Comparison of ENCODE assay signal across 10 cellular contexts in genomic region chr10:73857446-73857845, GRCh38. TPM values are rescaled to one million over a fixed set of nuclear protein-coding genes. Genes with fewer than 3 reads are reported as not detected.
DNase-seq lines count a peak whose midpoint lies in the region; ATAC-seq and TF ChIP-seq lines count a peak whose summit lies in the region.
"Had no signal": no experiment of that assay in that cellular context is flagged by ENCODE, and none has a peak within 500 bp of the region (broad histone marks: within the 10 kb centered on the region; RNA-seq: fewer than 3 reads in every experiment).

No MANE protein-coding gene starts in this region.

- peak; percentile 58 for DNase-seq in BJ (ENCODE audit: low read depth)
- peak; percentile 67 for DNase-seq in activated CD4-positive, alpha-beta memory T cell treated with anti-CD3 and anti-CD28 coated beads, Interleukin-2, amount 10 ng/mL, durations not matched to agents 7 days and 5 days
- no peak for DNase-seq in AML-193 (lab: John Stamatoyannopoulos, UW)
- no peak for DNase-seq in NCI-H748 (lab: John Stamatoyannopoulos, UW; ENCODE audit: unreplicated experiment)
- DNase-seq in gastrocnemius medialis: no peak
- DNase-seq: DMS53 had no signal

- H3K4me3 ChIP-seq in BJ (ENCODE audit: low read depth, low read length): no peak overlapping the region
- H3K4me3 ChIP-seq in gastroesophageal sphincter: no peak overlapping the region
- no peak overlapping the region for H3K4me3 ChIP-seq in gastrocnemius medialis

- H3K9me3 ChIP-seq in gastroesophageal sphincter: no peaks in the 10 kb centered on the region
- H3K9me3 ChIP-seq in gastrocnemius medialis: no peaks in the 10 kb centered on the region

- POLR2A ChIA-PET in BJ (lab: Charles Lee): no interaction called here
- POLR2A ChIA-PET in activated CD4-positive, alpha-beta memory T cell treated with anti-CD3 and anti-CD28 coated beads, Interleukin-2, amount 10 ng/mL, durations not matched to agents 7 days and 5 days (lab: Charles Lee): interaction anchor here (0.7 to 4.7 kb wide), 7 partner anchors 8 to 84 kb away, joined by 3 to 25 read pairs (median 3); no protein-coding TSS in a partner anchor

- peaks cover 3% of the 10 kb centered on the region for H3K36me3 ChIP-seq in BJ (ENCODE audit: control insufficient read depth, insufficient read depth, low read length)
- H3K36me3 ChIP-seq in gastroesophageal sphincter: peaks cover 0 to 58% of the 10 kb centered on the region in 2 donors
- peaks cover 0 to 5% of the 10 kb centered on the region in 2 donors for H3K36me3 ChIP-seq in gastrocnemius medialis

- H3K27me3 ChIP-seq in BJ (ENCODE audit: control insufficient read depth, insufficient read depth, low read length) (no peaks in the 10 kb centered on the region), gastroesophageal sphincter (no peaks in the 10 kb centered on the region), gastrocnemius medialis (no peaks in the 10 kb centered on the region)

- WGBS in gastroesophageal sphincter (ENCODE audit: low coverage in 1 of 2), 2 donors: 43 to 78% methylated on average over 6 to 9 of the region's 10 CpGs

- TF ChIP-seq POLR2A in gastroesophageal sphincter (IDR thresholded peaks at IDR 0.05): no peak
- no peak for TF ChIP-seq POLR2A in gastrocnemius medialis (IDR thresholded peaks at IDR 0.05)

- peak; percentile 49 for ATAC-seq in GM21825 (IDR thresholded peaks at IDR 0.05; ENCODE audit: unreplicated experiment)
- ATAC-seq in gastroesophageal sphincter: no peak
- no peak for ATAC-seq in GM21737 (IDR thresholded peaks at IDR 0.05; ENCODE audit: unreplicated experiment)
- no peak for ATAC-seq in gastrocnemius medialis

- H3K27ac ChIP-seq in gastroesophageal sphincter (peak overlapping the region; percentile 20 to 92 (median 88)), gastrocnemius medialis (peak overlapping the region in 1 of 4 donors; percentile 15)

- H3K9me3 Mint-ChIP-seq in activated CD4-positive, alpha-beta memory T cell treated with anti-CD3 and anti-CD28 coated beads, Interleukin-2, amount 10 ng/mL, durations not matched to agents 7 days and 5 days: no peaks in the 10 kb centered on the region
- H3K9me3 Mint-ChIP-seq: dendritic cell treated with granulocyte-macrophage colony-stimulating factor and Interleukin-4, amounts not matched to agents 40 ng/mL and 50 ng/mL, for 4 days had no signal

- peaks cover 66% of the 10 kb centered on the region for H3K36me3 Mint-ChIP-seq in activated CD4-positive, alpha-beta memory T cell treated with anti-CD3 and anti-CD28 coated beads, Interleukin-2, amount 10 ng/mL, durations not matched to agents 7 days and 5 days (ENCODE audit: low read depth)

- in situ Hi-C loops in gastrocnemius medialis (cut with MboI; ENCODE audit: low sequenced_read_pairs in 4 of 4): no loop called here

- H3K27ac Mint-ChIP-seq in activated CD4-positive, alpha-beta memory T cell treated with anti-CD3 and anti-CD28 coated beads, Interleukin-2, amount 10 ng/mL, durations not matched to agents 7 days and 5 days: peak overlapping the region; percentile 79
- H3K27ac Mint-ChIP-seq: dendritic cell treated with granulocyte-macrophage colony-stimulating factor and Interleukin-4, amounts not matched to agents 40 ng/mL and 50 ng/mL, for 4 days had no signal

- H3K4me1 ChIP-seq in gastroesophageal sphincter (peaks cover 6 to 100% (median 13%) of the 10 kb centered on the region in 3 donors), gastrocnemius medialis (peaks cover 43 to 44% of the 10 kb centered on the region in 2 donors)

- no peak for TF ChIP-seq CTCF in BJ (IDR thresholded peaks at IDR 0.05; ENCODE audit: insufficient read depth, low read depth, low read length)
- TF ChIP-seq CTCF in gastroesophageal sphincter (IDR thresholded peaks at IDR 0.05): no peak
- no peak for TF ChIP-seq CTCF in gastrocnemius medialis (IDR thresholded peaks at IDR 0.05 in 4 of 5, conservative IDR thresholded peaks at IDR 0.05 in 1 of 5)

- no peaks in the 10 kb centered on the region for H3K27me3 Mint-ChIP-seq in activated CD4-positive, alpha-beta memory T cell treated with anti-CD3 and anti-CD28 coated beads, Interleukin-2, amount 10 ng/mL, durations not matched to agents 7 days and 5 days
- H3K27me3 Mint-ChIP-seq: dendritic cell treated with granulocyte-macrophage colony-stimulating factor and Interleukin-4, amounts not matched to agents 40 ng/mL and 50 ng/mL, for 4 days had no signal

- CTCF ChIA-PET in BJ (lab: Yijun Ruan, JAX): interaction anchor here (2.9 to 3.3 kb wide), 2 partner anchors 7 to 22 kb away, joined by 12 to 19 read pairs; no protein-coding TSS in a partner anchor
- CTCF ChIA-PET in activated CD4-positive, alpha-beta memory T cell treated with anti-CD3 and anti-CD28 coated beads, Interleukin-2, amount 10 ng/mL, durations not matched to agents 7 days and 5 days (lab: Charles Lee): interaction anchor here (0.6 to 6.0 kb wide), 3 partner anchors 8 to 29 kb away, joined by 3 to 66 read pairs (median 3); no protein-coding TSS in a partner anchor

- H3K4me3 Mint-ChIP-seq in activated CD4-positive, alpha-beta memory T cell treated with anti-CD3 and anti-CD28 coated beads, Interleukin-2, amount 10 ng/mL, durations not matched to agents 7 days and 5 days: peak overlapping the region; percentile 52
- H3K4me3 Mint-ChIP-seq: dendritic cell treated with granulocyte-macrophage colony-stimulating factor and Interleukin-4, amounts not matched to agents 40 ng/mL and 50 ng/mL, for 4 days had no signal

- peaks cover 73% of the 10 kb centered on the region for H3K4me1 Mint-ChIP-seq in activated CD4-positive, alpha-beta memory T cell treated with anti-CD3 and anti-CD28 coated beads, Interleukin-2, amount 10 ng/mL, durations not matched to agents 7 days and 5 days

- TF ChIP-seq EP300 in gastroesophageal sphincter (IDR thresholded peaks at IDR 0.05): no peak

- intact Hi-C loops in gastrocnemius medialis (cut with DNase I; ENCODE audit: low total_unique reads): no loop called here

RNA-seq across cellular contexts. Expression of gene CAMK2G, which starts 16.9 kb away (rescaled TPM):
- polyA plus RNA-seq in BJ (2011; rRNA removed): 32.5 and 43.8 TPM in 2 replicates
- polyA minus RNA-seq in BJ (2011; rRNA and poly(A)+ RNA removed): 25.5 and 27.1 TPM in 2 replicates
- total RNA-seq in activated CD4-positive, alpha-beta memory T cell treated with anti-CD3 and anti-CD28 coated beads, Interleukin-2, amount 10 ng/mL, durations not matched to agents 7 days and 5 days: 10 to 100 TPM; 46.4 to 48.5 TPM
- 100 to 1,000 TPM in 3 of 4 donors, 10 to 100 TPM in 1; 82.3 to 207 (median 155) TPM for total RNA-seq in gastroesophageal sphincter
- total RNA-seq in gastrocnemius medialis: 10 to 100 TPM; 48.6 to 67.5 (median 51.7) TPM

RNA-seq across cellular contexts. Expression of gene NDST2, which starts 46.0 kb away (rescaled TPM):
- 19.9 and 27.2 TPM in 2 replicates for polyA plus RNA-seq in BJ (2011; rRNA removed)
- polyA minus RNA-seq in BJ (2011; rRNA and poly(A)+ RNA removed): 17.4 and 23.8 TPM in 2 replicates
- 10 to 100 TPM; 58.3 to 58.4 TPM for total RNA-seq in activated CD4-positive, alpha-beta memory T cell treated with anti-CD3 and anti-CD28 coated beads, Interleukin-2, amount 10 ng/mL, durations not matched to agents 7 days and 5 days
- total RNA-seq in gastroesophageal sphincter: 10 to 100 TPM; 17.9 to 53.9 (median 25.7) TPM
- total RNA-seq in gastrocnemius medialis: 10 to 100 TPM in 1 of 4 donors, 1 to 10 TPM in 3; 7.8 to 21.7 (median 9.2) TPM

RNA-seq across cellular contexts. Expression of gene PLAU, which starts 53.5 kb away (rescaled TPM):
- polyA plus RNA-seq in BJ (2011; rRNA removed): 25.2 and 37.2 TPM in 2 replicates
- 13.8 TPM in 2 replicates for polyA minus RNA-seq in BJ (2011; rRNA and poly(A)+ RNA removed)
- 1 to 10 TPM; 3.0 to 5.3 TPM for total RNA-seq in activated CD4-positive, alpha-beta memory T cell treated with anti-CD3 and anti-CD28 coated beads, Interleukin-2, amount 10 ng/mL, durations not matched to agents 7 days and 5 days
- 10 to 100 TPM in 1 of 4 donors, 1 to 10 TPM in 3; 1.1 to 43.3 (median 8.3) TPM for total RNA-seq in gastroesophageal sphincter
- total RNA-seq in gastrocnemius medialis: 1 to 10 TPM in 3 of 4 donors, under 1 TPM in 1; 0.83 to 5.0 (median 2.3) TPM

Comparison
In these comparisons a context has a peak if more than half of its experiments do, and no peak if none do; other contexts are left out.
1. DNase-seq: peak in BJ (single experiment) and activated CD4-positive, alpha-beta memory T cell treated with anti-CD3 and anti-CD28 coated beads, Interleukin-2, amount 10 ng/mL, durations not matched to agents 7 days and 5 days (single experiment); none in AML-193 (0 of 2), NCI-H748 (single experiment) and gastrocnemius medialis (0 of 2).